10 cellular contexts compared by ENCODE assay signal in the genomic region with DNA sequence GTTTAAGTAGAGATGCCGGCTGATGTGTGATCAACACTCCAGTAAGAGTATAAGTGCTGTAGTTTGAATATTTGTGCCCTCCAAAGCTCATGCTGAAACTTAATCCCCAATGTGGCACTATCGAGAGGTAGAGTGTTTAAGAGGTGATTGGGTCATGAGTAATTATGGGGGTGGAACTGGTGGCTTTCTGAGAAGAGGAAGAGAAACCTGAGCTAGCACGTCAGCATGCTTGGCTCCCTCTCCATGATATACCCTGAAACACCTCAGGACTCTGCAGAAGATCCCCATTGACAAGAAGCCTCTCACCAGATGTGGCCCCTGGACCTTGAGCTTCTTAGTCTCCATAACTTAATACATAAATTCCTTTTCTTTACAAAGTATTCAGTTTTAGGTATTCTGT.
DNase-seq lines count a peak whose midpoint lies in the region; ATAC-seq, FAIRE-seq and TF ChIP-seq lines count a peak whose summit lies in the region.
"Had no signal": no experiment of that assay in that cellular context is flagged by ENCODE, and none has a peak within 500 bp of the region (broad histone marks: within the 10 kb centered on the region; RNA-seq: fewer than 3 reads in every experiment).

No MANE protein-coding gene starts in this region.

- no peak overlapping the region for H3K4me3 ChIP-seq in epithelial cell of esophagus (ENCODE audit: low read length)
- H3K4me3 ChIP-seq: prostate gland had no signal

- no peaks in the 10 kb centered on the region for H3K27me3 Mint-ChIP-seq in stimulated activated naive CD8-positive, alpha-beta T cell treated with anti-CD3 and anti-CD28 coated beads, Interleukin-15, amount 100 ng/mL, for 72 hours
- no peaks in the 10 kb centered on the region for H3K27me3 Mint-ChIP-seq in activated naive CD4-positive, alpha-beta T cell treated with anti-CD3 and anti-CD28 coated beads, Interleukin-2, amount 10 ng/mL, durations not matched to agents 7 days and 5 days

- no peak for DNase-seq in GM19239 (ENCODE audit: insufficient read length, low spot score)
- DNase-seq in epithelial cell of esophagus (ENCODE audit: low read depth) = peak; percentile 27
- DNase-seq in stimulated activated naive CD8-positive, alpha-beta T cell treated with anti-CD3 and anti-CD28 coated beads, Interleukin-15, amount 100 ng/mL, for 72 hours = no peak
- DNase-seq in D721Med (ENCODE audit: insufficient read length, low spot score) = no peak
- DNase-seq in activated naive CD4-positive, alpha-beta T cell treated with anti-CD3 and anti-CD28 coated beads, Interleukin-2, amount 10 ng/mL, durations not matched to agents 7 days and 5 days = no peak
- DNase-seq: endodermal cell had no signal

- CTCF ChIA-PET in activated naive CD4-positive, alpha-beta T cell treated with anti-CD3 and anti-CD28 coated beads, Interleukin-2, amount 10 ng/mL, durations not matched to agents 7 days and 5 days (lab: Charles Lee) = no interaction called here

- FAIRE-seq in GM19239 (lab: Jason Lieb, UNC) (peak; percentile 51), D721Med (lab: Jason Lieb, UNC) (no peak)
- FAIRE-seq: islet of Langerhans had no signal

- H3K4me1 Mint-ChIP-seq in stimulated activated naive CD8-positive, alpha-beta T cell treated with anti-CD3 and anti-CD28 coated beads, Interleukin-15, amount 100 ng/mL, for 72 hours = no peaks in the 10 kb centered on the region
- H3K4me1 Mint-ChIP-seq in activated naive CD4-positive, alpha-beta T cell treated with anti-CD3 and anti-CD28 coated beads, Interleukin-2, amount 10 ng/mL, durations not matched to agents 7 days and 5 days = no peaks in the 10 kb centered on the region

- ATAC-seq in HG02678 (IDR thresholded peaks at IDR 0.05; ENCODE audit: unreplicated experiment) (peak; percentile 97), HG03575 (IDR thresholded peaks at IDR 0.05; ENCODE audit: extremely low read depth, insufficient number of reproducible peaks, low FRiP score, unreplicated experiment) (peak; percentile 99)
- no peak for ATAC-seq in stimulated activated naive CD8-positive, alpha-beta T cell treated with anti-CD3 and anti-CD28 coated beads, Interleukin-15, amount 100 ng/mL, for 72 hours

- H3K27ac Mint-ChIP-seq in stimulated activated naive CD8-positive, alpha-beta T cell treated with anti-CD3 and anti-CD28 coated beads, Interleukin-15, amount 100 ng/mL, for 72 hours = peak overlapping the region in 1 of 2 donors; percentile 15
- H3K27ac Mint-ChIP-seq in activated naive CD4-positive, alpha-beta T cell treated with anti-CD3 and anti-CD28 coated beads, Interleukin-2, amount 10 ng/mL, durations not matched to agents 7 days and 5 days = no peak overlapping the region
- H3K27ac Mint-ChIP-seq: endodermal cell had no signal

- H3K4me3 Mint-ChIP-seq in stimulated activated naive CD8-positive, alpha-beta T cell treated with anti-CD3 and anti-CD28 coated beads, Interleukin-15, amount 100 ng/mL, for 72 hours = no peak overlapping the region
- H3K4me3 Mint-ChIP-seq in activated naive CD4-positive, alpha-beta T cell treated with anti-CD3 and anti-CD28 coated beads, Interleukin-2, amount 10 ng/mL, durations not matched to agents 7 days and 5 days = no peak overlapping the region
- H3K4me3 Mint-ChIP-seq: endodermal cell had no signal

- H3K36me3 Mint-ChIP-seq in activated naive CD4-positive, alpha-beta T cell treated with anti-CD3 and anti-CD28 coated beads, Interleukin-2, amount 10 ng/mL, durations not matched to agents 7 days and 5 days = no peaks in the 10 kb centered on the region

- TF ChIP-seq CTCF in epithelial cell of esophagus (IDR thresholded peaks at IDR 0.05; ENCODE audit: insufficient read depth, low read depth, low read length, missing control alignments) = no peak
- TF ChIP-seq CTCF in D721Med (IDR thresholded peaks at IDR 0.05; ENCODE audit: insufficient read depth, missing control alignments) = no peak

- peaks cover 0 to 2% of the 10 kb centered on the region in 2 donors for H3K9me3 Mint-ChIP-seq in stimulated activated naive CD8-positive, alpha-beta T cell treated with anti-CD3 and anti-CD28 coated beads, Interleukin-15, amount 100 ng/mL, for 72 hours
- H3K9me3 Mint-ChIP-seq in activated naive CD4-positive, alpha-beta T cell treated with anti-CD3 and anti-CD28 coated beads, Interleukin-2, amount 10 ng/mL, durations not matched to agents 7 days and 5 days = peaks cover 3% of the 10 kb centered on the region
- H3K9me3 Mint-ChIP-seq: endodermal cell had no signal
